8 cellular contexts compared by ENCODE assay signal in genomic region chrX:38560776-38561125, GRCh38. TPM values are rescaled to one million over a fixed set of nuclear protein-coding genes. Genes with fewer than 3 reads are reported as not detected.
DNase-seq lines count a peak whose midpoint lies in the region; ATAC-seq and TF ChIP-seq lines count a peak whose summit lies in the region.

No MANE protein-coding gene starts in this region.

- DNase-seq in AG04449 (ENCODE audit: low read depth, low spot score) (no peak), breast epithelium (ENCODE audit: low spot score in 2 of 2) (no peak), NCI-H1694 treated with DMSO at 0.1 percent for 48 hours (lab: John Stamatoyannopoulos, UW) (no peak), thyroid gland (no peak)

- ATAC-seq in GM18868 (IDR thresholded peaks at IDR 0.05; ENCODE audit: unreplicated experiment) = no peak
- no peak for ATAC-seq in HG02884 (IDR thresholded peaks at IDR 0.05; ENCODE audit: unreplicated experiment)

- H3K27ac ChIP-seq in HEK293 (ENCODE audit: extremely low read depth, low read depth, low read length) (no peak overlapping the region; the same call in 1 of the 2 replicates), breast epithelium (peak overlapping the region; percentile 56 to 72), muscle layer of duodenum (ENCODE audit: low read length) (no peak overlapping the region), thyroid gland (peak overlapping the region in 1 of 3 donors; percentile 56)

- intact Hi-C loops in breast epithelium (cut with DNase I; ENCODE audit: low total_unique reads) (loop anchor here (5.0 kb wide), 1 partner anchor 1687 kb away; no protein-coding TSS in a partner anchor), thyroid gland (cut with DNase I) (no loop called here)

- POLR2A ChIA-PET in AG04449 (lab: Yijun Ruan, JAX) = no interaction called here
- POLR2A ChIA-PET in HEK293 (lab: Yijun Ruan, JAX) = no interaction called here

- H3K9me3 ChIP-seq in HEK293 (ENCODE audit: control insufficient read depth, insufficient read depth, low read depth, low read length) (no peaks in the 10 kb centered on the region), breast epithelium (no peaks in the 10 kb centered on the region), muscle layer of duodenum (ENCODE audit: control insufficient read depth in 1 of 2, low read length in 2 of 2) (no peaks in the 10 kb centered on the region), thyroid gland (no peaks in the 10 kb centered on the region)

- TF ChIP-seq CTCF in AG04449 (IDR thresholded peaks at IDR 0.05; ENCODE audit: insufficient read depth, low read length, missing control alignments) (no peak), HEK293 (tag by site-specific recombination; IDR thresholded peaks at IDR 0.05) (no peak), breast epithelium (IDR thresholded peaks at IDR 0.05) (no peak), thyroid gland (IDR thresholded peaks at IDR 0.05) (no peak)

- 48 to 62% methylated on average over 8 to 9 of the region's 9 CpGs for WGBS in thyroid gland, 2 donors

- H3K36me3 ChIP-seq in HEK293 (ENCODE audit: control insufficient read depth in 2 of 2, insufficient read depth in 1 of 2, low read length in 2 of 2) (no peaks in the 10 kb centered on the region), breast epithelium (no peaks in the 10 kb centered on the region), muscle layer of duodenum (ENCODE audit: control insufficient read depth in 1 of 2, insufficient read depth in 2 of 2, low read length in 2 of 2) (no peaks in the 10 kb centered on the region), thyroid gland (no peaks in the 10 kb centered on the region)

- TF ChIP-seq POLR2A in breast epithelium (IDR thresholded peaks at IDR 0.05) = no peak
- no peak for TF ChIP-seq POLR2A in thyroid gland (IDR thresholded peaks at IDR 0.05)

- CTCF ChIA-PET in AG04449 (lab: Yijun Ruan, JAX) (no interaction called here), HEK293 (lab: Yijun Ruan, JAX) (no interaction called here)

- H3K4me3 ChIP-seq in AG04449 (ENCODE audit: low read depth, low read length) = peak overlapping the region; percentile 49
- peak overlapping the region; percentile 19 for H3K4me3 ChIP-seq in HEK293 (ENCODE audit: low read depth, low read length)
- H3K4me3 ChIP-seq in breast epithelium = peak overlapping the region; percentile 47 to 69 (median 51)
- H3K4me3 ChIP-seq in muscle layer of duodenum (ENCODE audit: low read depth in 1 of 2, low read length in 2 of 2) = peak overlapping the region; percentile 48 to 57
- peak overlapping the region in 1 of 3 donors; percentile 13 for H3K4me3 ChIP-seq in thyroid gland (replicated peaks in 1 of 3)

- H3K4me1 ChIP-seq in HEK293 (ENCODE audit: control insufficient read depth, insufficient read depth, low read length) (peaks cover 2% of the 10 kb centered on the region; the same call in 1 of the 2 replicates), breast epithelium (no peaks in the 10 kb centered on the region), muscle layer of duodenum (ENCODE audit: control insufficient read depth in 1 of 2, insufficient read depth in 2 of 2, low read length in 2 of 2) (peaks cover 0 to 9% of the 10 kb centered on the region in 2 donors), thyroid gland (peaks cover 0 to 4% of the 10 kb centered on the region in 2 donors)

- H3K27me3 ChIP-seq in breast epithelium (peaks cover 0 to 46% of the 10 kb centered on the region in 2 donors), muscle layer of duodenum (ENCODE audit: low read depth, low read length) (no peaks in the 10 kb centered on the region), thyroid gland (no peaks in the 10 kb centered on the region)

TF ChIP-seq in HEK293, 187 proteins besides CTCF, POLR2A, EP300 and RAD21:
- no peak for TF ChIP-seq HOXA7 (CRISPR knock-in tag; IDR thresholded peaks at IDR 0.05; ENCODE audit: borderline replicate concordance)
- TF ChIP-seq ZNF501 (tag by site-specific recombination; IDR thresholded peaks at IDR 0.05) = no peak
- TF ChIP-seq ZNF621 (tag by site-specific recombination; IDR thresholded peaks at IDR 0.05) = no peak
- no peak for TF ChIP-seq ZNF302 (tag by site-specific recombination; IDR thresholded peaks at IDR 0.05; ENCODE audit: low read depth)
- TF ChIP-seq HOXC10 (CRISPR knock-in tag; IDR thresholded peaks at IDR 0.05) = no peak
- no peak for TF ChIP-seq GFI1B (tag by site-specific recombination; IDR thresholded peaks at IDR 0.05)
- no peak for TF ChIP-seq PRDM1 (tag by site-specific recombination; IDR thresholded peaks at IDR 0.05)
- no peak for TF ChIP-seq ZNF488 (tag by site-specific recombination; IDR thresholded peaks at IDR 0.05)
- TF ChIP-seq ZNF549 (tag by site-specific recombination; IDR thresholded peaks at IDR 0.05) = no peak
- TF ChIP-seq ZNF324 (tag by site-specific recombination; IDR thresholded peaks at IDR 0.05) = no peak
- TF ChIP-seq ZFP41 (tag by site-specific recombination; IDR thresholded peaks at IDR 0.05; ENCODE audit: borderline replicate concordance) = no peak
- TF ChIP-seq ZNF76 (tag by site-specific recombination; IDR thresholded peaks at IDR 0.05; ENCODE audit: borderline replicate concordance, low read depth) = no peak
- no peak for TF ChIP-seq ZNF558 (tag by site-specific recombination; IDR thresholded peaks at IDR 0.05)
- no peak for TF ChIP-seq ZNF175 (tag by site-specific recombination; IDR thresholded peaks at IDR 0.05)
- TF ChIP-seq ZNF112 (tag by site-specific recombination; IDR thresholded peaks at IDR 0.05) = no peak
- no peak for TF ChIP-seq ZNF16 (tag by site-specific recombination; IDR thresholded peaks at IDR 0.05; ENCODE audit: low read depth)
- no peak for TF ChIP-seq MEIS1 (CRISPR knock-in tag; IDR thresholded peaks at IDR 0.05; ENCODE audit: borderline replicate concordance)
- TF ChIP-seq ZFHX2 (tag by site-specific recombination; conservative IDR thresholded peaks at IDR 0.05) = no peak
- TF ChIP-seq ZNF692 (tag by site-specific recombination; IDR thresholded peaks at IDR 0.05) = no peak
- TF ChIP-seq SETDB1 (IDR thresholded peaks at IDR 0.05; ENCODE audit: insufficient read length, low read length) = no peak

RNA-seq across cellular contexts. Expression of gene TSPAN7, which starts 0.6 kb away (rescaled TPM):
- total RNA-seq in breast epithelium (10 to 100 TPM; 15.5 to 26.9 (median 25.9) TPM), thyroid gland (10 to 100 TPM; 38.1 to 66.2 (median 55.2) TPM)

Comparison
In these comparisons a context has a peak if more than half of its experiments do, and no peak if none do; other contexts are left out.
1. H3K27ac ChIP-seq: peak in breast epithelium (2 of 2); none in HEK293 (single experiment) and muscle layer of duodenum (single experiment).